8 cellular contexts compared by ENCODE assay signal in the genomic region with DNA sequence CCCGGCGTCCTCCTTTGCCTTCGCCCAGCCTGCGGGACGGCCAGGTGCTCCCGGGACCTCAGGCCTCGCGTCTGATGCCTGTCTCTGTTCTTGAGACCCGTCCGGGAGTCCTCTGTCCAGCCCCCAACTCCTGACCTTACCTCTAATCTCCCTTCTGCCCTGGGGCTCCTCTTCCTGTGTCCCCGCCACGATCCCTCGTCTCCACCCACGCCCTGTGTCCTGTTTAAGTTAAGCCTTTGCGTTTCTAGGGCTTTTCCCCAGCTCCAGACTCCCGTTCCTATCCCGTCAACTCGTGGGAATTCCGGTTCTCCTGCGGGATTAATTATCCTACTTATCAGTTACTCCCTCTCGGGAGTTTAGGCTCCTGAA. TPM values are rescaled to one million over a fixed set of nuclear protein-coding genes. Genes with fewer than 3 reads are reported as not detected.
A peak's percentile ranks its signal among the peaks of the same experiment; 100 is the strongest.
DNase-seq lines count a peak whose midpoint lies in the region; ATAC-seq, FAIRE-seq and TF ChIP-seq lines count a peak whose summit lies in the region.

No MANE protein-coding gene starts in this region.

- DNase-seq in CD4-positive, CD25-positive, alpha-beta regulatory T cell: no peak
- DNase-seq in naive thymus-derived CD8-positive, alpha-beta T cell: no peak
- DNase-seq in DMS114 treated with DMSO at 0.1 percent for 48 hours (lab: John Stamatoyannopoulos, UW; ENCODE audit: unreplicated experiment) (no peak), H54 (ENCODE audit: insufficient read length, low spot score) (no peak)

- H3K27me3 Mint-ChIP-seq in CD4-positive, CD25-positive, alpha-beta regulatory T cell: peaks cover 11% of the 10 kb centered on the region
- H3K27me3 Mint-ChIP-seq in IgD-negative memory B cell: no peaks in the 10 kb centered on the region
- H3K27me3 Mint-ChIP-seq in naive thymus-derived CD8-positive, alpha-beta T cell: peaks cover 0 to 3% (median 0%) of the 10 kb centered on the region in 5 donors

- no peaks in the 10 kb centered on the region for H3K9me3 ChIP-seq in CD4-positive, CD25-positive, alpha-beta regulatory T cell (ENCODE audit: control insufficient read depth in 2 of 2, low read length in 2 of 2)

- POLR2A ChIA-PET in naive thymus-derived CD8-positive, alpha-beta T cell (lab: Charles Lee): interaction anchor here (1.5 to 4.2 kb wide), 3 partner anchors 13 to 334 kb away, joined by 4 to 72 read pairs (median 10); a partner anchor contains a TSS

- no peak for FAIRE-seq in H54 (lab: Jason Lieb, UNC)

- peaks cover 21% of the 10 kb centered on the region for H3K36me3 Mint-ChIP-seq in CD4-positive, CD25-positive, alpha-beta regulatory T cell
- peaks cover 6% of the 10 kb centered on the region for H3K36me3 Mint-ChIP-seq in IgD-negative memory B cell
- H3K36me3 Mint-ChIP-seq in naive thymus-derived CD8-positive, alpha-beta T cell: peaks cover 0 to 54% (median 7%) of the 10 kb centered on the region in 3 donors

- TF ChIP-seq POLR2A in H54 (IDR thresholded peaks at IDR 0.05; ENCODE audit: low read depth, low read length): no peak

- H3K9me3 Mint-ChIP-seq in CD4-positive, CD25-positive, alpha-beta regulatory T cell: peaks cover 0 to 4% (median 0%) of the 10 kb centered on the region in 7 donors
- H3K9me3 Mint-ChIP-seq in IgD-negative memory B cell: no peaks in the 10 kb centered on the region
- no peaks in the 10 kb centered on the region for H3K9me3 Mint-ChIP-seq in naive thymus-derived CD8-positive, alpha-beta T cell

- H3K4me1 Mint-ChIP-seq in CD4-positive, CD25-positive, alpha-beta regulatory T cell: peaks cover 5 to 69% (median 37%) of the 10 kb centered on the region in 4 donors
- H3K4me1 Mint-ChIP-seq in IgD-negative memory B cell: peaks cover 25 to 30% (median 30%) of the 10 kb centered on the region in 3 donors
- peaks cover 28 to 70% (median 57%) of the 10 kb centered on the region in 4 donors for H3K4me1 Mint-ChIP-seq in naive thymus-derived CD8-positive, alpha-beta T cell

- peaks cover 46% of the 10 kb centered on the region for H3K4me1 ChIP-seq in CD4-positive, CD25-positive, alpha-beta regulatory T cell (ENCODE audit: control insufficient read depth, insufficient read depth, low read length, poor library complexity, severe bottlenecking)

- H3K27ac ChIP-seq in CD4-positive, CD25-positive, alpha-beta regulatory T cell (ENCODE audit: insufficient read depth, low read length, poor library complexity, severe bottlenecking): peak overlapping the region; percentile 97
- H3K27ac ChIP-seq in cingulate gyrus (ENCODE audit: low read depth, low read length): peak overlapping the region; percentile 94

- peaks cover 48% of the 10 kb centered on the region for H3K36me3 ChIP-seq in CD4-positive, CD25-positive, alpha-beta regulatory T cell (ENCODE audit: control insufficient read depth, insufficient read depth, low read length)

- H3K4me3 Mint-ChIP-seq in CD4-positive, CD25-positive, alpha-beta regulatory T cell: peak overlapping the region; percentile 93 to 98 (median 97)
- peak overlapping the region; percentile 95 to 97 (median 96) for H3K4me3 Mint-ChIP-seq in IgD-negative memory B cell
- H3K4me3 Mint-ChIP-seq in naive thymus-derived CD8-positive, alpha-beta T cell: peak overlapping the region; percentile 92 to 100 (median 98)

- H3K27me3 ChIP-seq in CD4-positive, CD25-positive, alpha-beta regulatory T cell (ENCODE audit: control insufficient read depth, insufficient read depth, low read length): no peaks in the 10 kb centered on the region

- ATAC-seq in CD4-positive, CD25-positive, alpha-beta regulatory T cell (ENCODE audit: low read depth in 2 of 2): no peak
- ATAC-seq in naive thymus-derived CD8-positive, alpha-beta T cell: no peak
- ATAC-seq in GM18520 (IDR thresholded peaks at IDR 0.05; ENCODE audit: unreplicated experiment): no peak
- no peak for ATAC-seq in GM19455 (IDR thresholded peaks at IDR 0.05; ENCODE audit: unreplicated experiment)

- peak overlapping the region; percentile 95 to 100 (median 98) for H3K27ac Mint-ChIP-seq in CD4-positive, CD25-positive, alpha-beta regulatory T cell
- H3K27ac Mint-ChIP-seq in IgD-negative memory B cell: peak overlapping the region; percentile 95 to 100 (median 99)
- H3K27ac Mint-ChIP-seq in naive thymus-derived CD8-positive, alpha-beta T cell: peak overlapping the region; percentile 85 to 100 (median 100)

- peak overlapping the region; percentile 92 for H3K4me3 ChIP-seq in CD4-positive, CD25-positive, alpha-beta regulatory T cell (ENCODE audit: low read depth, low read length)

RNA-seq across cellular contexts. Expression of a gene that starts 0.7 kb away (rescaled TPM):
- 558 TPM for total RNA-seq in CD4-positive, CD25-positive, alpha-beta regulatory T cell
- polyA plus RNA-seq in CD4-positive, CD25-positive, alpha-beta regulatory T cell: 1 to 10 TPM; 3.9 to 8.6 (median 6.1) TPM
- polyA plus RNA-seq in IgD-negative memory B cell: 11.4 TPM
- total RNA-seq in naive thymus-derived CD8-positive, alpha-beta T cell: 100 to 1,000 TPM; 610 to 639 TPM
- 1 to 10 TPM; 4.5 to 8.6 (median 6.5) TPM for polyA plus RNA-seq in naive thymus-derived CD8-positive, alpha-beta T cell

RNA-seq across cellular contexts. Expression of a gene that starts 13.9 kb away (rescaled TPM):
- 3.9 TPM for total RNA-seq in CD4-positive, CD25-positive, alpha-beta regulatory T cell
- polyA plus RNA-seq in CD4-positive, CD25-positive, alpha-beta regulatory T cell: under 1 TPM in 3 of 4 donors, not detected in 1; 0.21 to 0.73 (median 0.33) TPM
- polyA plus RNA-seq in IgD-negative memory B cell: not detected
- 1 to 10 TPM; 5.2 to 5.8 TPM for total RNA-seq in naive thymus-derived CD8-positive, alpha-beta T cell
- polyA plus RNA-seq in naive thymus-derived CD8-positive, alpha-beta T cell: under 1 TPM in 2 of 3 donors, not detected in 1; 0.22 to 0.36 TPM

RNA-seq across cellular contexts. Expression of a gene that starts 23.4 kb away (rescaled TPM):
- total RNA-seq in CD4-positive, CD25-positive, alpha-beta regulatory T cell: not detected
- not detected for polyA plus RNA-seq in CD4-positive, CD25-positive, alpha-beta regulatory T cell
- polyA plus RNA-seq in IgD-negative memory B cell: not detected
- total RNA-seq in naive thymus-derived CD8-positive, alpha-beta T cell: not detected
- not detected for polyA plus RNA-seq in naive thymus-derived CD8-positive, alpha-beta T cell

RNA-seq across cellular contexts. Expression of a gene that starts 34.4 kb away (rescaled TPM):
- total RNA-seq in CD4-positive, CD25-positive, alpha-beta regulatory T cell: not detected
- under 1 TPM in 3 of 4 donors, not detected in 1; 0.17 to 1.00 (median 0.31) TPM for polyA plus RNA-seq in CD4-positive, CD25-positive, alpha-beta regulatory T cell
- polyA plus RNA-seq in IgD-negative memory B cell: 0.16 TPM
- not detected for total RNA-seq in naive thymus-derived CD8-positive, alpha-beta T cell
- under 1 TPM in 2 of 3 donors, not detected in 1; 0.04 to 0.65 TPM for polyA plus RNA-seq in naive thymus-derived CD8-positive, alpha-beta T cell

RNA-seq across cellular contexts. Expression of a gene that starts 52.9 kb away (rescaled TPM):
- total RNA-seq in CD4-positive, CD25-positive, alpha-beta regulatory T cell: 62.2 TPM
- 100 to 1,000 TPM; 123 to 365 (median 158) TPM for polyA plus RNA-seq in CD4-positive, CD25-positive, alpha-beta regulatory T cell
- 0.99 TPM for polyA plus RNA-seq in IgD-negative memory B cell
- not detected for total RNA-seq in naive thymus-derived CD8-positive, alpha-beta T cell
- polyA plus RNA-seq in naive thymus-derived CD8-positive, alpha-beta T cell: 10 to 100 TPM in 1 of 3 donors, 1 to 10 TPM in 1, not detected in 1; 1.8 to 17.2 TPM
